10 cellular contexts compared by ENCODE assay signal in genomic region chr14:102479777-102480176, GRCh38. TPM values are rescaled to one million over a fixed set of nuclear protein-coding genes. Genes with fewer than 3 reads are reported as not detected.
DNase-seq lines count a peak whose midpoint lies in the region; ATAC-seq and TF ChIP-seq lines count a peak whose summit lies in the region.
"Had no signal": no experiment of that assay in that cellular context is flagged by ENCODE, and none has a peak within 500 bp of the region (broad histone marks: within the 10 kb centered on the region; RNA-seq: fewer than 3 reads in every experiment).

No MANE protein-coding gene starts in this region.

- 16 to 18% methylated on average over 5 to 7 of the region's 7 CpGs for WGBS in body of pancreas, 2 donors
- 41 to 48% methylated on average over 2 to 7 of the region's 7 CpGs for WGBS in transverse colon (ENCODE audit: low coverage in 1 of 2), 2 donors

- no peak overlapping the region for H3K4me3 ChIP-seq in body of pancreas
- H3K4me3 ChIP-seq in transverse colon, result peak overlapping the region in 1 of 4 donors; percentile 18
- no peak overlapping the region for H3K4me3 ChIP-seq in MG63

- TF ChIP-seq CTCF in body of pancreas (IDR thresholded peaks at IDR 0.05) (no peak), transverse colon (IDR thresholded peaks at IDR 0.05) (no peak)

- no peak for TF ChIP-seq POLR2A in body of pancreas (IDR thresholded peaks at IDR 0.05)
- TF ChIP-seq POLR2A in transverse colon (IDR thresholded peaks at IDR 0.05), result no peak

- H3K36me3 ChIP-seq in body of pancreas (replicated peaks in 1 of 2; ENCODE audit: insufficient read depth in 1 of 2, low read depth in 2 of 2) (no peaks in the 10 kb centered on the region), transverse colon (no peaks in the 10 kb centered on the region), MG63 (no peaks in the 10 kb centered on the region)

- H3K27me3 ChIP-seq in body of pancreas (no peaks in the 10 kb centered on the region), transverse colon (no peaks in the 10 kb centered on the region), MG63 (no peaks in the 10 kb centered on the region)

- H3K9me3 ChIP-seq in body of pancreas (no peaks in the 10 kb centered on the region), transverse colon (no peaks in the 10 kb centered on the region), MG63 (no peaks in the 10 kb centered on the region)

- DNase-seq in NCI-H146 (lab: John Stamatoyannopoulos, UW), result peak; percentile 2
- no peak for DNase-seq in NCI-H146 treated with DMSO at 0.1 percent for 48 hours (lab: John Stamatoyannopoulos, UW; ENCODE audit: unreplicated experiment)
- DNase-seq in body of pancreas, result peak; percentile 71 to 88 (median 80)
- peak; percentile 34 for DNase-seq in medulla oblongata (ENCODE audit: extremely low spot score)
- DNase-seq in transverse colon, result peak; percentile 65
- no peak for DNase-seq in iPS-NIHi7 (ENCODE audit: extremely low spot score)
- DNase-seq in MG63, result no peak
- DNase-seq: activated T-cell treated with anti-CD3 and anti-CD28 coated beads, Interleukin-2, amount 50 U/mL, for 1 hour; T-helper 17 cell had no signal

- TF ChIP-seq EP300 in transverse colon (IDR thresholded peaks at IDR 0.05; ENCODE audit: low read depth), result no peak

- H3K27ac ChIP-seq in body of pancreas (peak overlapping the region; percentile 19 to 61 (median 44)), transverse colon (peak overlapping the region; percentile 39 to 68 (median 58))

- in situ Hi-C loops in transverse colon (cut with MboI; ENCODE audit: low pct_ligation_motif_present in 1 of 4, low pct_unique_long_range_greater_than_20kb in 1 of 4, low sequenced_read_pairs in 3 of 4), result no loop called here

- intact Hi-C loops in body of pancreas (cut with DNase I), result no loop called here
- intact Hi-C loops in transverse colon (cut with DNase I; ENCODE audit: low total_unique reads), result no loop called here

- ATAC-seq in body of pancreas, result peak; percentile 69
- ATAC-seq in HG03135 (IDR thresholded peaks at IDR 0.05; ENCODE audit: unreplicated experiment), result no peak
- ATAC-seq: T-helper 17 cell had no signal

- peaks cover 9% of the 10 kb centered on the region for H3K4me1 ChIP-seq in body of pancreas
- H3K4me1 ChIP-seq in transverse colon, result peaks cover 0 to 19% (median 1%) of the 10 kb centered on the region in 4 donors

RNA-seq across cellular contexts. Expression of gene ANKRD9, which starts 29.8 kb away (rescaled TPM):
- total RNA-seq in body of pancreas, result 10 to 100 TPM; 49.8 to 87.7 TPM
- 100 to 1,000 TPM; 171 to 504 (median 319) TPM for total RNA-seq in transverse colon
- 10.5 and 13.0 TPM in 2 replicates for total RNA-seq in MG63 (2014; rRNA removed; shearing (Covaris generic); ENCODE audit: low replicate concordance)

Comparison
In these comparisons a context has a peak if more than half of its experiments do, and no peak if none do; other contexts are left out.
1. DNase-seq: peak in NCI-H146 (single experiment), body of pancreas (4 of 4), medulla oblongata (single experiment) and transverse colon (single experiment); none in NCI-H146 treated with DMSO at 0.1 percent for 48 hours (single experiment), iPS-NIHi7 (single experiment) and MG63 (single experiment).